9 cellular contexts compared by ENCODE assay signal in genomic region chr17:40325156-40326013, GRCh38. TPM values are rescaled to one million over a fixed set of nuclear protein-coding genes. Genes with fewer than 3 reads are reported as not detected.
DNase-seq lines count a peak whose midpoint lies in the region; ATAC-seq, FAIRE-seq and TF ChIP-seq lines count a peak whose summit lies in the region.
"Had no signal": no experiment of that assay in that cellular context is flagged by ENCODE, and none has a peak within 500 bp of the region (broad histone marks: within the 10 kb centered on the region; RNA-seq: fewer than 3 reads in every experiment).

No MANE protein-coding gene starts in this region.

- intact Hi-C loops in spleen (cut with DNase I; ENCODE audit: low total_unique reads): no loop called here

- H3K9ac ChIP-seq in SK-N-MC (ENCODE audit: insufficient read length): no peak overlapping the region

- H3K27ac ChIP-seq in SK-N-MC (peak overlapping the region; percentile 32; the same call in 1 of the 2 replicates), esophagus (ENCODE audit: low read depth in 2 of 2, low read length in 1 of 2) (peak overlapping the region; percentile 38 to 45), spleen (peak overlapping the region; percentile 70 to 97 (median 90))

- in situ Hi-C loops in GM13976 (cut with MboI; ENCODE audit: low sequenced_read_pairs, unreplicated experiment): no loop called here
- in situ Hi-C loops in HAP-1 (cut with MboI; ENCODE audit: low sequenced_read_pairs): no loop called here

- peaks cover 17 to 51% of the 10 kb centered on the region in 2 donors for H3K4me1 ChIP-seq in esophagus (ENCODE audit: control insufficient read depth in 2 of 2, insufficient read depth in 2 of 2, low read length in 1 of 2)
- peaks cover 94 to 100% (median 100%) of the 10 kb centered on the region in 6 donors for H3K4me1 ChIP-seq in spleen
- H3K4me1 ChIP-seq in HAP-1: no peaks in the 10 kb centered on the region

- DNase-seq in GM13976 (ENCODE audit: low spot score): peak; percentile 73
- no peak for DNase-seq in SK-N-MC (ENCODE audit: low read depth, low spot score)
- DNase-seq in spleen: peak; percentile 76
- no peak for DNase-seq in AG20443 (ENCODE audit: low spot score)
- no peak for DNase-seq in RCC 7860 (ENCODE audit: low spot score)
- DNase-seq in HAP-1 (ENCODE audit: low spot score in 2 of 2): no peak
- DNase-seq: NCI-H1417 treated with DMSO at 0.1 percent for 48 hours had no signal

- no peak overlapping the region for H3K4me3 ChIP-seq in SK-N-MC
- no peak overlapping the region for H3K4me3 ChIP-seq in esophagus (ENCODE audit: low read depth in 1 of 2, low read length in 2 of 2)
- H3K4me3 ChIP-seq in spleen: peak overlapping the region in 2 of 8 donors; percentile 8 to 53
- H3K4me3 ChIP-seq in HAP-1: no peak overlapping the region

- TF ChIP-seq POLR2A in spleen (IDR thresholded peaks at IDR 0.05): no peak

- no peak for ATAC-seq in GM18498 (IDR thresholded peaks at IDR 0.05; ENCODE audit: unreplicated experiment)

- FAIRE-seq in RCC 7860 (lab: Jason Lieb, UNC): no peak

- 78 to 80% methylated on average over 13 of the region's 13 CpGs for WGBS in esophagus, 2 donors
- 49 to 56% (median 50%) methylated on average over 13 of the region's 13 CpGs for WGBS in spleen, 5 donors

- TF ChIP-seq CTCF in GM13976 (IDR thresholded peaks at IDR 0.05; ENCODE audit: borderline replicate concordance, control extremely low read depth, extremely low read depth, insufficient read depth, missing control alignments) (no peak), spleen (IDR thresholded peaks at IDR 0.05 in 8 of 11, conservative IDR thresholded peaks at IDR 0.05 in 3 of 11) (no peak)

- peaks cover 6% of the 10 kb centered on the region for H3K36me3 ChIP-seq in SK-N-MC (ENCODE audit: insufficient read depth, low read length)
- H3K36me3 ChIP-seq in esophagus (ENCODE audit: control insufficient read depth in 2 of 2, insufficient read depth in 2 of 2, low read length in 1 of 2): peaks cover 0 to 2% of the 10 kb centered on the region in 2 donors
- no peaks in the 10 kb centered on the region for H3K36me3 ChIP-seq in spleen
- no peaks in the 10 kb centered on the region for H3K36me3 ChIP-seq in HAP-1 (replicated peaks)

- H3K9me3 ChIP-seq in SK-N-MC (ENCODE audit: low read depth, low read length) (no peaks in the 10 kb centered on the region), esophagus (ENCODE audit: control insufficient read depth in 2 of 2, insufficient read depth in 1 of 2, low read depth in 1 of 2, low read length in 1 of 2) (no peaks in the 10 kb centered on the region), spleen (no peaks in the 10 kb centered on the region), HAP-1 (no peaks in the 10 kb centered on the region)

- H3K27me3 ChIP-seq in esophagus (ENCODE audit: control insufficient read depth in 1 of 2, insufficient read depth in 2 of 2, low read length in 2 of 2) (no peaks in the 10 kb centered on the region), spleen (replicated peaks in 1 of 7) (no peaks in the 10 kb centered on the region), HAP-1 (ENCODE audit: low read depth) (no peaks in the 10 kb centered on the region)

RNA-seq across cellular contexts. Expression of gene RARA, which starts 16.4 kb away (rescaled TPM):
- polyA plus RNA-seq in esophagus: 1 to 10 TPM; 5.2 to 6.6 TPM
- total RNA-seq in spleen: 10 to 100 TPM; 56.6 to 95.1 (median 71.2) TPM
- polyA plus RNA-seq in spleen: 10 to 100 TPM; 13.3 to 28.3 (median 14.8) TPM

RNA-seq across cellular contexts. Expression of gene CDC6, which starts 37.7 kb away (rescaled TPM):
- polyA plus RNA-seq in esophagus (1 to 10 TPM; 5.1 to 7.5 TPM), spleen (1 to 10 TPM; 1.2 to 4.8 (median 4.1) TPM)
- 10 to 100 TPM in 2 of 7 donors, 1 to 10 TPM in 5; 4.2 to 11.6 (median 5.7) TPM for total RNA-seq in spleen

RNA-seq across cellular contexts. Expression of gene GJD3, which starts 39.2 kb away (rescaled TPM):
- polyA plus RNA-seq in esophagus: 1 to 10 TPM in 1 of 2 donors, under 1 TPM in 1; 0.68 to 1.0 TPM
- total RNA-seq in spleen: 10 to 100 TPM in 4 of 7 donors, 1 to 10 TPM in 3; 7.3 to 15.0 (median 10.4) TPM
- polyA plus RNA-seq in spleen: 1 to 10 TPM in 1 of 3 donors, under 1 TPM in 2; 0.20 to 1.1 (median 0.33) TPM

Comparison
In these comparisons a context has a peak if more than half of its experiments do, and no peak if none do; other contexts are left out.
1. DNase-seq: peak in GM13976 (single experiment) and spleen (single experiment); none in SK-N-MC (single experiment), AG20443 (single experiment), RCC 7860 (single experiment) and HAP-1 (0 of 2).
2. H3K27ac ChIP-seq: peak in every context shown above with its lines; median percentile 90 in spleen; 42 in esophagus; 32 in SK-N-MC.